In genomic region chr17:42571435-42572225, GRCh38 we compare ENCODE assay signal across 1 cellular context.
TF ChIP-seq lines count a peak whose summit lies in the region.

No MANE protein-coding gene starts in this region.

TF ChIP-seq in HepG2, 621 proteins besides CTCF, POLR2A, EP300 and RAD21:
- no peak for TF ChIP-seq NAIF1 (CRISPR knock-in tag; IDR thresholded peaks at IDR 0.05; ENCODE audit: borderline replicate concordance)
- no peak for TF ChIP-seq ZNF709 (CRISPR knock-in tag; IDR thresholded peaks at IDR 0.05)
- TF ChIP-seq ZNF530 (CRISPR knock-in tag; IDR thresholded peaks at IDR 0.05; ENCODE audit: low read depth), result no peak
- no peak for TF ChIP-seq SRSF1 (optimal IDR thresholded peaks at IDR 0.05; ENCODE audit: low read depth, low read length)
- 0 out of 2 replicates have a peak, but pooled peaks have one; percentile 34 for TF ChIP-seq RBFOX2 (IDR thresholded peaks at IDR 0.05; ENCODE audit: low read depth, low read length)
- TF ChIP-seq TCF7L2 (IDR thresholded peaks at IDR 0.05; ENCODE audit: low read depth, low read length), result no peak
- no peak for TF ChIP-seq ETS1 (CRISPR knock-in tag; IDR thresholded peaks at IDR 0.05)
- peak; percentile 29 for TF ChIP-seq AGO2 (optimal IDR thresholded peaks at IDR 0.05; ENCODE audit: low read depth, low read length)
- TF ChIP-seq ZNF766 (CRISPR knock-in tag; IDR thresholded peaks at IDR 0.05; ENCODE audit: borderline replicate concordance), result no peak
- peak; percentile 11; the same call in 1 of the 2 replicates for TF ChIP-seq POLR2G (IDR thresholded peaks at IDR 0.05; ENCODE audit: low read depth, low read length)
